10 cellular contexts compared by ENCODE assay signal in the genomic region with DNA sequence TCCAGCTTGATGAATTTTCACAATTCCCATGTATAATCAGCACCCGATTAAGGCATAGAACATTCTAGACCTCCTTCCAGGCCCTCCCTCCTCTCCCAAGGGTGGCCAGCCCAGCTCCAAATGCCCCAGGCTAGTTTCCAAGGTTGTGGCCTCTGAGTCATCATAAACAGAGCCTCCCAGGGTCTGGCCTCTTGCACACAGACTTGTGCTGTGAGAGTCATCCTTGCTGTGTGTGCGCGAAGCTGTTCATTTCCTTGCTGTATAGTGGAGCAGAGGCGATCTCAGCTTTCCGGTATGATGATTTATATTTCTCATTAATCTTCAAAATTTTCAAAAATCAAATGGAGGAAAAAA. TPM values are rescaled to one million over a fixed set of nuclear protein-coding genes. Genes with fewer than 3 reads are reported as not detected.
A peak's percentile ranks its signal among the peaks of the same experiment; 100 is the strongest.
DNase-seq lines count a peak whose midpoint lies in the region; ATAC-seq, FAIRE-seq and TF ChIP-seq lines count a peak whose summit lies in the region.
"Had no signal": no experiment of that assay in that cellular context is flagged by ENCODE, and none has a peak within 500 bp of the region (broad histone marks: within the 10 kb centered on the region; RNA-seq: fewer than 3 reads in every experiment).

No MANE protein-coding gene starts in this region.

- H3K79me2 ChIP-seq in neural progenitor cell (ENCODE audit: low read depth): no peaks in the 10 kb centered on the region

- no peaks in the 10 kb centered on the region for H3K36me3 Mint-ChIP-seq in neural progenitor cell
- H3K36me3 Mint-ChIP-seq: activated naive CD8-positive, alpha-beta T cell treated with anti-CD3 and anti-CD28 coated beads, Interleukin-2, amount 10 ng/mL, durations not matched to agents 7 days and 5 days had no signal

- no peak overlapping the region for H3K4me2 ChIP-seq in neural progenitor cell
- H3K4me2 ChIP-seq: KMS-11 had no signal

- no peak overlapping the region for H2AFZ ChIP-seq in neural progenitor cell (replicated peaks)

- peaks cover 26% of the 10 kb centered on the region for H3K4me1 Mint-ChIP-seq in neural progenitor cell
- H3K4me1 Mint-ChIP-seq: activated naive CD8-positive, alpha-beta T cell treated with anti-CD3 and anti-CD28 coated beads, Interleukin-2, amount 10 ng/mL, durations not matched to agents 7 days and 5 days had no signal

- no peaks in the 10 kb centered on the region for H3K9me3 ChIP-seq in neural progenitor cell (ENCODE audit: low read depth)

- no peaks in the 10 kb centered on the region for H3K9me3 Mint-ChIP-seq in neural progenitor cell
- H3K9me3 Mint-ChIP-seq: activated naive CD8-positive, alpha-beta T cell treated with anti-CD3 and anti-CD28 coated beads, Interleukin-2, amount 10 ng/mL, durations not matched to agents 7 days and 5 days had no signal

- H3K4me1 ChIP-seq in neural progenitor cell: no peaks in the 10 kb centered on the region

- no peaks in the 10 kb centered on the region for H3K27me3 ChIP-seq in neural progenitor cell

- no peak overlapping the region for H3K9ac ChIP-seq in neural progenitor cell
- H3K9ac ChIP-seq: KMS-11 had no signal

- ATAC-seq in HG03135 (IDR thresholded peaks at IDR 0.05; ENCODE audit: unreplicated experiment): no peak

- H3F3A ChIP-seq in neural progenitor cell (ENCODE audit: low read depth): no peaks in the 10 kb centered on the region

- H3K27me3 Mint-ChIP-seq in neural progenitor cell (ENCODE audit: insufficient read depth, low read depth): peaks cover 9% of the 10 kb centered on the region

- no peaks in the 10 kb centered on the region for H4K20me1 ChIP-seq in neural progenitor cell (ENCODE audit: low read depth)

- peak overlapping the region; percentile 30 for H3K4me3 ChIP-seq in AG10803 (ENCODE audit: low read length)
- no peak overlapping the region for H3K4me3 ChIP-seq in neural progenitor cell

- DNase-seq in AG10803 (ENCODE audit: low read depth) (peak; percentile 98), RCC 7860 (ENCODE audit: low spot score) (peak; percentile 92), fibroblast of gingiva (ENCODE audit: low read depth) (peak; percentile 98), neural progenitor cell (ENCODE audit: low spot score) (no peak), GDM1 (lab: John Stamatoyannopoulos, UW) (no peak), NCI-H1417 (lab: John Stamatoyannopoulos, UW) (no peak), NCI-H146 (lab: John Stamatoyannopoulos, UW) (no peak)
- DNase-seq: activated naive CD8-positive, alpha-beta T cell treated with anti-CD3 and anti-CD28 coated beads, Interleukin-2, amount 10 ng/mL, durations not matched to agents 7 days and 5 days had no signal

- FAIRE-seq in RCC 7860 (lab: Jason Lieb, UNC): peak; percentile 94

- no peaks in the 10 kb centered on the region for H3K36me3 ChIP-seq in neural progenitor cell

- no peak overlapping the region for H3K27ac ChIP-seq in neural progenitor cell
- H3K27ac ChIP-seq: KMS-11 had no signal

- H3K4me3 Mint-ChIP-seq in neural progenitor cell: peak overlapping the region; percentile 33
- H3K4me3 Mint-ChIP-seq: activated naive CD8-positive, alpha-beta T cell treated with anti-CD3 and anti-CD28 coated beads, Interleukin-2, amount 10 ng/mL, durations not matched to agents 7 days and 5 days had no signal

- H3K27ac Mint-ChIP-seq in neural progenitor cell: no peak overlapping the region
- H3K27ac Mint-ChIP-seq: activated naive CD8-positive, alpha-beta T cell treated with anti-CD3 and anti-CD28 coated beads, Interleukin-2, amount 10 ng/mL, durations not matched to agents 7 days and 5 days had no signal

- no peak for TF ChIP-seq CTCF in AG10803 (conservative IDR thresholded peaks at IDR 0.05; ENCODE audit: low read length)
- TF ChIP-seq CTCF in neural progenitor cell (IDR thresholded peaks at IDR 0.05): no peak

RNA-seq across cellular contexts. Expression of a gene that starts 20.5 kb away (rescaled TPM):
- total RNA-seq in neural progenitor cell (ENCODE audit: low replicate concordance): 7.1 and 19.4 TPM in 2 replicates
- total RNA-seq: activated naive CD8-positive, alpha-beta T cell treated with anti-CD3 and anti-CD28 coated beads, Interleukin-2, amount 10 ng/mL, durations not matched to agents 7 days and 5 days had no signal

Comparison
In these comparisons a context has a peak if more than half of its experiments do, and no peak if none do; other contexts are left out.
1. DNase-seq: peak in AG10803 (single experiment), RCC 7860 (single experiment) and fibroblast of gingiva (single experiment); none in neural progenitor cell (single experiment), GDM1 (single experiment), NCI-H1417 (0 of 3) and NCI-H146 (single experiment).